In genomic region chr2:159078443-159078842, GRCh38 we compare ENCODE assay signal across 17 cellular contexts.
A peak's percentile ranks its signal among the peaks of the same experiment; 100 is the strongest.
DNase-seq lines count a peak whose midpoint lies in the region; TF ChIP-seq lines count a peak whose summit lies in the region.
"Had no signal": no experiment of that assay in that cellular context is flagged by ENCODE, and none has a peak within 500 bp of the region (broad histone marks: within the 10 kb centered on the region; RNA-seq: fewer than 3 reads in every experiment).

No MANE protein-coding gene starts in this region.

- peaks cover 8% of the 10 kb centered on the region for H3F3A ChIP-seq in SK-N-SH (replicated peaks; ENCODE audit: insufficient read depth)

- H3K4me3 ChIP-seq in SK-N-SH (ENCODE audit: low read depth in 2 of 2, low read length in 1 of 2) = no peak overlapping the region
- H3K4me3 ChIP-seq: BLaER1, HAP-1 had no signal

- H3K79me2 ChIP-seq in SK-N-SH (ENCODE audit: insufficient read depth) = peaks cover 42% of the 10 kb centered on the region

- no peaks in the 10 kb centered on the region for H4K20me1 ChIP-seq in SK-N-SH (ENCODE audit: insufficient read depth)
- H4K20me1 ChIP-seq: BLaER1 had no signal

- H3K36me3 ChIP-seq in SK-N-SH (replicated peaks in 1 of 2; ENCODE audit: control insufficient read depth in 1 of 2, insufficient read depth in 2 of 2, low read length in 1 of 2) = no peaks in the 10 kb centered on the region
- H3K36me3 ChIP-seq: BLaER1, HAP-1 had no signal

- H3K27me3 ChIP-seq in SK-N-SH (ENCODE audit: insufficient read depth) = no peaks in the 10 kb centered on the region
- H3K27me3 ChIP-seq: BLaER1 had no signal

- DNase-seq in NCI-H82 (lab: John Stamatoyannopoulos, UW) (peak; percentile 88), SK-N-SH (no peak), mesothelial cell of epicardium (ENCODE audit: low spot score in 2 of 2, unreplicated experiment in 2 of 2) (no peak), NCI-H524 treated with DMSO at 0.1 percent for 48 hours (lab: John Stamatoyannopoulos, UW) (no peak), G401 (ENCODE audit: low spot score) (no peak), osteocyte (ENCODE audit: extremely low spot score, unreplicated experiment) (no peak), NCI-H446 (lab: John Stamatoyannopoulos, UW) (no peak)
- DNase-seq: CD4-positive, alpha-beta T cell; CD8-positive, alpha-beta memory T cell; DMS53; DMS79 treated with DMSO at 0.1 percent for 48 hours; GOT3; HFFc6 had no signal

- H3K4me1 Mint-ChIP-seq in mesothelial cell of epicardium (peaks cover 34% of the 10 kb centered on the region), osteocyte (ENCODE audit: unreplicated experiment) (peaks cover 33% of the 10 kb centered on the region)
- H3K4me1 Mint-ChIP-seq: B cell; CD8-positive, alpha-beta memory T cell had no signal

- no peak for TF ChIP-seq EP300 in SK-N-SH (IDR thresholded peaks at IDR 0.05; ENCODE audit: borderline replicate concordance in 1 of 2, low read depth in 1 of 2, low read length in 1 of 2)

- H3K27ac ChIP-seq in SK-N-SH (ENCODE audit: low read depth in 2 of 2, low read length in 1 of 2) = peak overlapping the region; percentile 58 to 59; a peak in 3 of 4 replicates
- H3K27ac ChIP-seq: BLaER1, C4-2B had no signal

- H3K4me3 Mint-ChIP-seq in mesothelial cell of epicardium = no peak overlapping the region
- no peak overlapping the region for H3K4me3 Mint-ChIP-seq in osteocyte (ENCODE audit: unreplicated experiment)
- H3K4me3 Mint-ChIP-seq: B cell; CD4-positive, alpha-beta T cell; CD8-positive, alpha-beta memory T cell; HFFc6 had no signal

- no peaks in the 10 kb centered on the region for H3K9me3 ChIP-seq in SK-N-SH
- H3K9me3 ChIP-seq: HAP-1 had no signal

- POLR2A ChIA-PET in SK-N-SH (lab: Yijun Ruan, JAX) = no interaction called here

- CTCF ChIA-PET in SK-N-SH (lab: Yijun Ruan, JAX) = no interaction called here

- TF ChIP-seq CTCF in SK-N-SH (IDR thresholded peaks at IDR 0.05) (no peak), mesothelial cell of epicardium (IDR thresholded peaks at IDR 0.05; ENCODE audit: unreplicated experiment) (no peak), osteocyte (IDR thresholded peaks at IDR 0.05) (no peak)

- no peaks in the 10 kb centered on the region for H3K9me2 ChIP-seq in SK-N-SH

- H3K4me2 ChIP-seq in SK-N-SH = no peak overlapping the region
- H3K4me2 ChIP-seq: BLaER1 had no signal

- H3K9me3 Mint-ChIP-seq in mesothelial cell of epicardium = no peaks in the 10 kb centered on the region
- H3K9me3 Mint-ChIP-seq in osteocyte (ENCODE audit: unreplicated experiment) = no peaks in the 10 kb centered on the region
- H3K9me3 Mint-ChIP-seq: CD4-positive, alpha-beta T cell; HFFc6 had no signal

- TF ChIP-seq RAD21 in SK-N-SH (IDR thresholded peaks at IDR 0.05; ENCODE audit: low read length) = no peak

- H3K27me3 Mint-ChIP-seq in mesothelial cell of epicardium (ENCODE audit: low read depth) (no peaks in the 10 kb centered on the region), osteocyte (ENCODE audit: unreplicated experiment) (no peaks in the 10 kb centered on the region)
- H3K27me3 Mint-ChIP-seq: CD4-positive, alpha-beta T cell had no signal

- H2AFZ ChIP-seq in SK-N-SH (ENCODE audit: low read depth) = no peak overlapping the region

- H3K4me1 ChIP-seq in SK-N-SH (ENCODE audit: control insufficient read depth in 1 of 2, insufficient read depth in 2 of 2, low read depth in 1 of 2, low read length in 1 of 2) = peaks cover 10 to 11% of the 10 kb centered on the region in 2 experiments; a peak in 3 of 4 replicates
- H3K4me1 ChIP-seq: BLaER1 had no signal

- in situ Hi-C loops in G401 (cut with HindIII; ENCODE audit: low sequenced_read_pairs) = no loop called here

- WGBS in SK-N-SH (ENCODE audit: low lambda C conversion rate) = 91% methylated on average over 1 of the region's 1 CpG

- H3K36me3 Mint-ChIP-seq in mesothelial cell of epicardium = peaks cover 2% of the 10 kb centered on the region
- H3K36me3 Mint-ChIP-seq in osteocyte (ENCODE audit: unreplicated experiment) = peaks cover 5% of the 10 kb centered on the region

- no peak overlapping the region for H3K9ac ChIP-seq in SK-N-SH
- H3K9ac ChIP-seq: BLaER1 had no signal

- peak overlapping the region; percentile 80 for H3K27ac Mint-ChIP-seq in mesothelial cell of epicardium
- no peak overlapping the region for H3K27ac Mint-ChIP-seq in osteocyte (ENCODE audit: unreplicated experiment)
- H3K27ac Mint-ChIP-seq: B cell; CD4-positive, alpha-beta T cell; CD8-positive, alpha-beta memory T cell; HFFc6 had no signal

TF ChIP-seq in SK-N-SH, 30 proteins besides CTCF, POLR2A, EP300 and RAD21:
- TF ChIP-seq GABPA (IDR thresholded peaks at IDR 0.05; ENCODE audit: low read depth) (no peak), TEAD4 (IDR thresholded peaks at IDR 0.05; ENCODE audit: borderline replicate concordance, insufficient read depth) (no peak), SIN3A (IDR thresholded peaks at IDR 0.05; ENCODE audit: borderline replicate concordance, low read depth, low read length) (no peak), PBX3 (IDR thresholded peaks at IDR 0.05) (no peak), USF1 (IDR thresholded peaks at IDR 0.05; ENCODE audit: borderline replicate concordance, low read depth) (no peak), YY1 (IDR thresholded peaks at IDR 0.05; ENCODE audit: low read depth) (no peak), REST (IDR thresholded peaks at IDR 0.05; ENCODE audit: low read depth, low read length) (no peak), FOXJ3 (CRISPR knock-in tag; IDR thresholded peaks at IDR 0.05) (no peak), TAF1 (IDR thresholded peaks at IDR 0.05; ENCODE audit: borderline replicate concordance, low read depth, low read length) (no peak), ELF1 (IDR thresholded peaks at IDR 0.05) (no peak), NRF1 (IDR thresholded peaks at IDR 0.05; ENCODE audit: low read depth, low read length) (no peak), GATA2 (CRISPR knock-in tag; IDR thresholded peaks at IDR 0.05) (no peak), RCOR1 (IDR thresholded peaks at IDR 0.05; ENCODE audit: low read length) (no peak), RXRA (IDR thresholded peaks at IDR 0.05; ENCODE audit: borderline replicate concordance, low read depth) (no peak), FOXM1 (IDR thresholded peaks at IDR 0.05; ENCODE audit: low read depth) (no peak)
